1 cellular context compared by ENCODE assay signal in genomic region chr10:103966671-103967432, GRCh38.
A peak's percentile ranks its signal among the peaks of the same experiment; 100 is the strongest.
TF ChIP-seq lines count a peak whose summit lies in the region.

SLK (plus strand) TSS chr10:103967140; CDS start chr10:103967746, 606 bp downstream.

TF ChIP-seq in HepG2, 621 proteins besides CTCF, POLR2A, EP300 and RAD21 (continued from another document and continues in another):
- TF ChIP-seq MXD3 (CRISPR knock-in tag; IDR thresholded peaks at IDR 0.05), result no peak
- no peak for TF ChIP-seq ERF (CRISPR knock-in tag; IDR thresholded peaks at IDR 0.05)
- peak; percentile 65 for TF ChIP-seq PHF8 (CRISPR knock-in tag; IDR thresholded peaks at IDR 0.05)
- no peak for TF ChIP-seq TRAFD1 (CRISPR knock-in tag; IDR thresholded peaks at IDR 0.05; ENCODE audit: borderline replicate concordance)
- TF ChIP-seq NKX3-1 (CRISPR knock-in tag; IDR thresholded peaks at IDR 0.05), result no peak
- TF ChIP-seq ZNF275 (CRISPR knock-in tag; IDR thresholded peaks at IDR 0.05; ENCODE audit: borderline replicate concordance), result no peak
- TF ChIP-seq ZNF598 (CRISPR knock-in tag; IDR thresholded peaks at IDR 0.05; ENCODE audit: borderline replicate concordance), result no peak
- no peak for TF ChIP-seq ELF4 (CRISPR knock-in tag; IDR thresholded peaks at IDR 0.05; ENCODE audit: borderline replicate concordance)
- TF ChIP-seq THAP8 (CRISPR knock-in tag; IDR thresholded peaks at IDR 0.05; ENCODE audit: borderline replicate concordance), result no peak
- 0 out of 2 replicates have a peak, but pooled peaks have one; percentile 14 for TF ChIP-seq FOXP4 (CRISPR knock-in tag; IDR thresholded peaks at IDR 0.05)
- peak; percentile 58; the same call in 1 of the 2 replicates for TF ChIP-seq GMEB1 (CRISPR knock-in tag; IDR thresholded peaks at IDR 0.05; ENCODE audit: borderline replicate concordance)
- TF ChIP-seq FOXO4 (CRISPR knock-in tag; conservative IDR thresholded peaks at IDR 0.05), result no peak
- peak; percentile 21; the same call in 1 of the 2 replicates for TF ChIP-seq HNF4A (CRISPR knock-in tag; IDR thresholded peaks at IDR 0.05)
- TF ChIP-seq SKIL (CRISPR knock-in tag; IDR thresholded peaks at IDR 0.05; ENCODE audit: borderline replicate concordance), result no peak
- TF ChIP-seq IKZF4 (CRISPR knock-in tag; IDR thresholded peaks at IDR 0.05; ENCODE audit: borderline replicate concordance, low read depth, not compliant biosample characterization), result no peak
- TF ChIP-seq CENPBD1 (CRISPR knock-in tag; IDR thresholded peaks at IDR 0.05; ENCODE audit: borderline replicate concordance, low read depth), result no peak
- TF ChIP-seq ZNF766 (CRISPR knock-in tag; IDR thresholded peaks at IDR 0.05; ENCODE audit: borderline replicate concordance), result no peak
- TF ChIP-seq ZNF83 (CRISPR knock-in tag; IDR thresholded peaks at IDR 0.05; ENCODE audit: borderline replicate concordance), result no peak
- TF ChIP-seq RFX1 (IDR thresholded peaks at IDR 0.05), result no peak
- TF ChIP-seq SMC3 (IDR thresholded peaks at IDR 0.05; ENCODE audit: low read length), result no peak
- TF ChIP-seq SCMH1 (CRISPR knock-in tag; IDR thresholded peaks at IDR 0.05; ENCODE audit: borderline replicate concordance), result no peak
- peak; percentile 60; the same call in 1 of the 2 replicates for TF ChIP-seq MEIS2 (CRISPR knock-in tag; IDR thresholded peaks at IDR 0.05)
- TF ChIP-seq TFE3 (CRISPR knock-in tag; IDR thresholded peaks at IDR 0.05), result no peak
- no peak for TF ChIP-seq MTA3 (CRISPR knock-in tag; IDR thresholded peaks at IDR 0.05)
- no peak for TF ChIP-seq JUND (CRISPR knock-in tag; IDR thresholded peaks at IDR 0.05)
- TF ChIP-seq ZNF367 (CRISPR knock-in tag; IDR thresholded peaks at IDR 0.05; ENCODE audit: borderline replicate concordance), result no peak
- 0 out of 2 replicates have a peak, but pooled peaks have one; percentile 16 for TF ChIP-seq ZNF639 (CRISPR knock-in tag; conservative IDR thresholded peaks at IDR 0.05)
- no peak for TF ChIP-seq ATRX (CRISPR knock-in tag; IDR thresholded peaks at IDR 0.05; ENCODE audit: borderline replicate concordance)
- no peak for TF ChIP-seq KLF11 (CRISPR knock-in tag; IDR thresholded peaks at IDR 0.05)
- no peak for TF ChIP-seq DNMT3B (CRISPR knock-in tag; conservative IDR thresholded peaks at IDR 0.05)
- 0 out of 2 replicates have a peak, but pooled peaks have one; percentile 36 for TF ChIP-seq WIZ (CRISPR knock-in tag; IDR thresholded peaks at IDR 0.05)
- peak; percentile 60; the same call in 1 of the 2 replicates for TF ChIP-seq MEF2D (CRISPR knock-in tag; IDR thresholded peaks at IDR 0.05)
- no peak; the same call in 1 of the 2 replicates for TF ChIP-seq ZNF674 (CRISPR knock-in tag; IDR thresholded peaks at IDR 0.05; ENCODE audit: low read depth)
- peak; percentile 57; the same call in 1 of the 2 replicates for TF ChIP-seq ZNF740 (CRISPR knock-in tag; IDR thresholded peaks at IDR 0.05)
- TF ChIP-seq CREB1 (IDR thresholded peaks at IDR 0.05), result no peak
- TF ChIP-seq CREB1 (CRISPR knock-in tag; IDR thresholded peaks at IDR 0.05), result no peak
- no peak for TF ChIP-seq BCL3 (CRISPR knock-in tag; IDR thresholded peaks at IDR 0.05)
